1 cellular context compared by ENCODE assay signal in genomic region chr9:15403155-15403554, GRCh38.
TF ChIP-seq lines count a peak whose summit lies in the region.

No MANE protein-coding gene starts in this region.

TF ChIP-seq in GM23338, 12 proteins besides CTCF, POLR2A, EP300 and RAD21 (continued from another document):
- TF ChIP-seq ZNF462 (CRISPR knock-in tag; IDR thresholded peaks at IDR 0.05) (no peak), JUNB (IDR thresholded peaks at IDR 0.05; ENCODE audit: unreplicated experiment) (no peak), CREB1 (CRISPR knock-in tag; IDR thresholded peaks at IDR 0.05; ENCODE audit: low read depth) (no peak), POLR2AphosphoS5 (IDR thresholded peaks at IDR 0.05; ENCODE audit: low read depth) (no peak), STAT1 (IDR thresholded peaks at IDR 0.05; ENCODE audit: unreplicated experiment) (no peak), NANOG (IDR thresholded peaks at IDR 0.05; ENCODE audit: borderline replicate concordance) (no peak)
- TF ChIP-seq, protein P1, sequence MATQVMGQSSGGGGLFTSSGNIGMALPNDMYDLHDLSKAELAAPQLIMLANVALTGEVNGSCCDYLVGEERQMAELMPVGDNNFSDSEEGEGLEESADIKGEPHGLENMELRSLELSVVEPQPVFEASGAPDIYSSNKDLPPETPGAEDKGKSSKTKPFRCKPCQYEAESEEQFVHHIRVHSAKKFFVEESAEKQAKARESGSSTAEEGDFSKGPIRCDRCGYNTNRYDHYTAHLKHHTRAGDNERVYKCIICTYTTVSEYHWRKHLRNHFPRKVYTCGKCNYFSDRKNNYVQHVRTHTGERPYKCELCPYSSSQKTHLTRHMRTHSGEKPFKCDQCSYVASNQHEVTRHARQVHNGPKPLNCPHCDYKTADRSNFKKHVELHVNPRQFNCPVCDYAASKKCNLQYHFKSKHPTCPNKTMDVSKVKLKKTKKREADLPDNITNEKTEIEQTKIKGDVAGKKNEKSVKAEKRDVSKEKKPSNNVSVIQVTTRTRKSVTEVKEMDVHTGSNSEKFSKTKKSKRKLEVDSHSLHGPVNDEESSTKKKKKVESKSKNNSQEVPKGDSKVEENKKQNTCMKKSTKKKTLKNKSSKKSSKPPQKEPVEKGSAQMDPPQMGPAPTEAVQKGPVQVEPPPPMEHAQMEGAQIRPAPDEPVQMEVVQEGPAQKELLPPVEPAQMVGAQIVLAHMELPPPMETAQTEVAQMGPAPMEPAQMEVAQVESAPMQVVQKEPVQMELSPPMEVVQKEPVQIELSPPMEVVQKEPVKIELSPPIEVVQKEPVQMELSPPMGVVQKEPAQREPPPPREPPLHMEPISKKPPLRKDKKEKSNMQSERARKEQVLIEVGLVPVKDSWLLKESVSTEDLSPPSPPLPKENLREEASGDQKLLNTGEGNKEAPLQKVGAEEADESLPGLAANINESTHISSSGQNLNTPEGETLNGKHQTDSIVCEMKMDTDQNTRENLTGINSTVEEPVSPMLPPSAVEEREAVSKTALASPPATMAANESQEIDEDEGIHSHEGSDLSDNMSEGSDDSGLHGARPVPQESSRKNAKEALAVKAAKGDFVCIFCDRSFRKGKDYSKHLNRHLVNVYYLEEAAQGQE (IDR thresholded peaks at IDR 0.05; ENCODE audit: unreplicated experiment): no peak
TF ChIP-seq in GM23338: peak in this region for 0.
